8 cellular contexts compared by ENCODE assay signal in genomic region chr14:50060871-50061663, GRCh38. TPM values are rescaled to one million over a fixed set of nuclear protein-coding genes. Genes with fewer than 3 reads are reported as not detected.
DNase-seq lines count a peak whose midpoint lies in the region; ATAC-seq and TF ChIP-seq lines count a peak whose summit lies in the region.

No MANE protein-coding gene starts in this region.

- H3K4me3 ChIP-seq in foreskin fibroblast (ENCODE audit: low read depth in 1 of 2, low read length in 2 of 2), result no peak overlapping the region

- intact Hi-C loops in CD4-positive, alpha-beta T cell (cut with DNase I, micrococcal nuclease), result loop anchor here (2.0 to 5.0 kb wide), 4 partner anchors 16 to 194 kb away; partner anchors contain the start of gene ARF6 (in 1 of the 2)

- peaks cover 73% of the 10 kb centered on the region for H3K4me1 Mint-ChIP-seq in CD4-positive, alpha-beta T cell (ENCODE audit: low read depth)

- peak overlapping the region; percentile 94 for H3K27ac ChIP-seq in CD4-positive, alpha-beta T cell (ENCODE audit: low read depth, low read length)

- no peaks in the 10 kb centered on the region for H3K9me3 ChIP-seq in CD4-positive, alpha-beta T cell (ENCODE audit: control insufficient read depth, low read length)

- TF ChIP-seq CTCF in CD4-positive, alpha-beta T cell (IDR thresholded peaks at IDR 0.05), result no peak
- TF ChIP-seq CTCF in foreskin fibroblast (IDR thresholded peaks at IDR 0.05; ENCODE audit: low read depth, low read length), result no peak

- no peaks in the 10 kb centered on the region for H3K27me3 ChIP-seq in CD4-positive, alpha-beta T cell (ENCODE audit: control insufficient read depth, insufficient read depth, low read length)

- no peaks in the 10 kb centered on the region for H3K9me3 Mint-ChIP-seq in CD4-positive, alpha-beta T cell

- peak in 2 of 10 experiments; percentile 17 to 33 for DNase-seq in CD4-positive, alpha-beta T cell
- DNase-seq in GOT3 (lab: John Stamatoyannopoulos, UW) (peak; percentile 8), NOMO-1 treated with DMSO at 0.1 percent for 48 hours (lab: John Stamatoyannopoulos, UW; ENCODE audit: unreplicated experiment) (peak; percentile 89), foreskin fibroblast (peak; percentile 89 to 93), occipital lobe (lab: John Stamatoyannopoulos, UW) (peak; percentile 31), NCI-H2107 treated with DMSO at 0.1 percent for 48 hours (lab: John Stamatoyannopoulos, UW; ENCODE audit: unreplicated experiment) (no peak)
- DNase-seq in activated effector memory CD4-positive, alpha-beta T cell treated with anti-CD3 and anti-CD28 coated beads, Interleukin-2, amount 50 U/mL, for 16 hours, result peak; percentile 78

- H3K36me3 Mint-ChIP-seq in CD4-positive, alpha-beta T cell (ENCODE audit: low read depth), result no peaks in the 10 kb centered on the region

- no peak for ATAC-seq in CD4-positive, alpha-beta T cell (ENCODE audit: poor library complexity)
- ATAC-seq in HG03439 (IDR thresholded peaks at IDR 0.05; ENCODE audit: unreplicated experiment), result no peak

- peak overlapping the region; percentile 70 for H3K4me3 Mint-ChIP-seq in CD4-positive, alpha-beta T cell

- POLR2A ChIA-PET in CD4-positive, alpha-beta T cell (lab: Charles Lee), result interaction anchor here (0.6 to 6.1 kb wide), 36 partner anchors 9 to 736 kb away, joined by 3 to 155 read pairs (median 9); partner anchors contain the start of genes ARF6, KLHDC2, MGAT2 and NEMF

- CTCF ChIA-PET in CD4-positive, alpha-beta T cell (lab: Charles Lee), result interaction anchor here (0.7 to 6.1 kb wide), 16 partner anchors 16 to 213 kb away, joined by 3 to 33 read pairs (median 6); partner anchors contain the start of genes ARF6 and NEMF

- H3K27me3 Mint-ChIP-seq in CD4-positive, alpha-beta T cell, result no peaks in the 10 kb centered on the region

- peak overlapping the region; percentile 91 for H3K27ac Mint-ChIP-seq in CD4-positive, alpha-beta T cell

RNA-seq across cellular contexts. Expression of gene VCPKMT, which starts 55.3 kb away (rescaled TPM):
- 10 to 100 TPM; 30.4 to 32.4 TPM for total RNA-seq in CD4-positive, alpha-beta T cell
- 12.0 TPM for total RNA-seq in occipital lobe
